ENCODE assay signal across 8 cellular contexts in the genomic region with DNA sequence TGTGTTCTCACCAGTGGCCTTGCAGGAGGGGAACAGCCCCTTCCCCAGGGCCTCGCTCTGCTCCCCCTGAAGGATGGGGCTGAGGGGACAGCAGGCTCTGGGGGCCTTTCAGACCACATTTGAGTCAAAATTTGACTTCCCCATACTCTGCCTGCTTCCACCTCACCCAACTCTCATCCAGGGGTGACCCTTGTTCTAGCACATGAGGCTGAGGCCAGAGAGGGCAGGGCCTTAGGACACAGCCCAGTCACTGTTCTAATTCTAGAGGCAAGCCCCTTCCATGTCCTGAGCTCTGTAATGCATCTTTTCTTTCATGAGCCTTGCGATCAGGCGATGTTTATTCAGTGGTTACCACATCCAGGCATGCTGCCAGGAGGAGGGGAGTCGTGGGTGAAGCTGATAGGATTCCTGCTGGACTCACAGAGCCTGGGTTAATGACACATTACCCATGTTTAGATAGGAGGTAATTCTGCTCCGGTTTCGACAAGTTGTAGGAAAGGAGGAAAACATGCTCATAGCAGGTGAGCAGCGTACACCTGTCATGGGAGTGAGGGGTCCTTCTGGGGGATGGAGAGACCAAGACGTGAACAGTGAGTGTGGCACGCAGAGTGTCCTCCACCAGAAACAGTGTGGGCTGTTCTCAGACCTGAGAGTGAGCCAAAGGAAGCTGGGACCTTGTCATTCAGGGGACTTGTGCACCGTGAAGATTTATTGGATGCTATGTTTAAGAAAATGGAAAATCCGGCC. TPM values are rescaled to one million over a fixed set of nuclear protein-coding genes. Genes with fewer than 3 reads are reported as not detected.
DNase-seq lines count a peak whose midpoint lies in the region; ATAC-seq and TF ChIP-seq lines count a peak whose summit lies in the region.

No MANE protein-coding gene starts in this region.

- H3K27me3 ChIP-seq in HCT116 (ENCODE audit: insufficient read depth, low read length) (no peaks in the 10 kb centered on the region), ovary (no peaks in the 10 kb centered on the region)

- no peak for TF ChIP-seq RAD21 in HCT116 (IDR thresholded peaks at IDR 0.05; ENCODE audit: low read depth)

- peaks cover 4% of the 10 kb centered on the region for H3K9me3 Mint-ChIP-seq in activated naive CD8-positive, alpha-beta T cell treated with anti-CD3 and anti-CD28 coated beads, Interleukin-2, amount 50 U/mL, for 24 hours

- no peaks in the 10 kb centered on the region for H3K9me3 ChIP-seq in HCT116 (ENCODE audit: control insufficient read depth in 1 of 2, insufficient read depth in 1 of 2, low read depth in 1 of 2, low read length in 2 of 2)
- no peaks in the 10 kb centered on the region for H3K9me3 ChIP-seq in ovary

- peak overlapping the region; percentile 29 for H3K4me3 Mint-ChIP-seq in activated naive CD8-positive, alpha-beta T cell treated with anti-CD3 and anti-CD28 coated beads, Interleukin-2, amount 50 U/mL, for 24 hours

- H3K27me3 Mint-ChIP-seq in activated naive CD8-positive, alpha-beta T cell treated with anti-CD3 and anti-CD28 coated beads, Interleukin-2, amount 50 U/mL, for 24 hours = no peaks in the 10 kb centered on the region

- peaks cover 67% of the 10 kb centered on the region for H3K4me1 Mint-ChIP-seq in activated naive CD8-positive, alpha-beta T cell treated with anti-CD3 and anti-CD28 coated beads, Interleukin-2, amount 50 U/mL, for 24 hours

- intact Hi-C loops in HCT116 (cut with micrococcal nuclease) (no loop called here), Right ventricle myocardium inferior (cut with DNase I) (no loop called here), ovary (cut with DNase I) (loop anchor here in 2 of 4 donors (1.0 to 10.0 kb wide), 2 partner anchors 21 to 1465 kb away; a partner anchor contains a TSS)

- peak overlapping the region; percentile 53 for H3K27ac ChIP-seq in HCT116 (ENCODE audit: low read depth, low read length)
- peak overlapping the region; percentile 57 to 82 for H3K27ac ChIP-seq in ovary

- H3K4me2 ChIP-seq in HCT116 (ENCODE audit: low read length) = peak overlapping the region; percentile 5; the same call in 1 of the 2 replicates

- H3K27ac Mint-ChIP-seq in activated naive CD8-positive, alpha-beta T cell treated with anti-CD3 and anti-CD28 coated beads, Interleukin-2, amount 50 U/mL, for 24 hours = peak overlapping the region; percentile 94

- TF ChIP-seq POLR2A in HCT116 (IDR thresholded peaks at IDR 0.05; ENCODE audit: borderline replicate concordance, extremely low read depth, insufficient read depth, insufficient read length) (no peak), ovary (IDR thresholded peaks at IDR 0.05) (no peak)

- H3K9me2 ChIP-seq in HCT116 (ENCODE audit: insufficient read depth) = no peaks in the 10 kb centered on the region

- H3K36me3 ChIP-seq in HCT116 (ENCODE audit: control insufficient read depth in 1 of 2, insufficient read depth in 2 of 2, low read length in 2 of 2) (peaks cover 25 to 34% of the 10 kb centered on the region in 2 experiments; a peak in 3 of 4 replicates), ovary (no peaks in the 10 kb centered on the region)

- H3K4me1 ChIP-seq in HCT116 (ENCODE audit: control insufficient read depth in 1 of 2, insufficient read depth in 2 of 2, low read length in 2 of 2) = peaks cover 9 to 39% of the 10 kb centered on the region in 2 experiments; a peak in 3 of 4 replicates
- peaks cover 36% of the 10 kb centered on the region for H3K4me1 ChIP-seq in ovary (ENCODE audit: insufficient read depth)

- peaks cover 40% of the 10 kb centered on the region; the same call in 1 of the 2 replicates for H4K20me1 ChIP-seq in HCT116 (ENCODE audit: insufficient read depth)

- CTCF ChIA-PET in HCT116 (lab: Charles Lee) = interaction anchor here (1.5 kb wide), 1 partner anchor 73 kb away, joined by 3 read pairs; a partner anchor contains a TSS

- ATAC-seq in HCT116 = peak; percentile 41
- ATAC-seq in activated naive CD8-positive, alpha-beta T cell treated with anti-CD3 and anti-CD28 coated beads, Interleukin-2, amount 50 U/mL, for 24 hours = no peak
- peak; percentile 67 for ATAC-seq in Right ventricle myocardium inferior

- BruUV-seq in HCT116 (replicated peaks; lab: Mats Ljungman, UMichigan) = no TSS peak

- TF ChIP-seq CTCF in HCT116 (IDR thresholded peaks at IDR 0.05 in 2 of 3, conservative IDR thresholded peaks at IDR 0.05 in 1 of 3; ENCODE audit: borderline replicate concordance in 1 of 3, insufficient read depth in 1 of 3, low read depth in 2 of 3, low read length in 2 of 3) (no peak), ovary (IDR thresholded peaks at IDR 0.05) (no peak)

- H3K4me3 ChIP-seq in HCT116 (replicated peaks in 1 of 2; ENCODE audit: low read depth in 1 of 2, low read length in 2 of 2) (no peak overlapping the region), ovary (no peak overlapping the region)

- H3K79me2 ChIP-seq in HCT116 (ENCODE audit: insufficient read depth, low read length) = peaks cover 31% of the 10 kb centered on the region

- no peak for TF ChIP-seq EP300 in ovary (IDR thresholded peaks at IDR 0.05)

- peak; percentile 95 for DNase-seq in AG08396 (ENCODE audit: low spot score)
- DNase-seq in HCT116 (ENCODE audit: low read depth, low spot score) = peak; percentile 40
- DNase-seq in NCI-H510A treated with DMSO at 0.1 percent for 48 hours (lab: John Stamatoyannopoulos, UW) = peak; percentile 89
- DNase-seq in activated naive CD8-positive, alpha-beta T cell treated with anti-CD3 and anti-CD28 coated beads, Interleukin-2, amount 50 U/mL, for 24 hours = peak; percentile 38
- DNase-seq in Right ventricle myocardium inferior (ENCODE audit: missing footprints) = peak; percentile 91
- peak; percentile 91 to 97 (median 94) for DNase-seq in ovary
- DNase-seq in SK-N-DZ (ENCODE audit: low spot score) = no peak
- no peak for DNase-seq in activated gamma-delta T cell treated with Interleukin-2 at 50 U/mL for 16 hours

- POLR2A ChIA-PET in HCT116 (lab: Charles Lee) = interaction anchor here (1.4 to 2.0 kb wide), 3 partner anchors 9 to 18 kb away, joined by 3 to 9 read pairs (median 5); a partner anchor contains a TSS

- WGBS in ovary, 3 donors = 23 to 29% (median 25%) methylated on average over 11 of the region's 11 CpGs

- RAD21 ChIA-PET in HCT116 (lab: Charles Lee; ENCODE audit: low non-redundant PET in 1 of 2, low total read pairs in 2 of 2, uncharacterized antibody in 2 of 2, unreplicated experiment in 2 of 2) = no interaction called here

- peak overlapping the region; percentile 20 for H3K9ac ChIP-seq in HCT116 (ENCODE audit: low read length)

- H2AFZ ChIP-seq in HCT116 (ENCODE audit: low read depth, low read length, poor library complexity, severe bottlenecking) = no peak overlapping the region

- peaks cover 43% of the 10 kb centered on the region for H3K36me3 Mint-ChIP-seq in activated naive CD8-positive, alpha-beta T cell treated with anti-CD3 and anti-CD28 coated beads, Interleukin-2, amount 50 U/mL, for 24 hours (ENCODE audit: low read depth)

TF ChIP-seq in HCT116, 20 proteins besides CTCF, POLR2A, EP300 and RAD21:
- TF ChIP-seq SRF (IDR thresholded peaks at IDR 0.05; ENCODE audit: low read depth) (no peak), POLR2AphosphoS5 (IDR thresholded peaks at IDR 0.05; ENCODE audit: low read depth, low read length) (no peak; the same call in 1 of the 2 replicates), CBX3 (IDR thresholded peaks at IDR 0.05; ENCODE audit: low read depth) (no peak), YY1 (IDR thresholded peaks at IDR 0.05; ENCODE audit: extremely low read depth, insufficient replicate concordance, low read depth, low read length) (no peak), EZH2 (IDR thresholded peaks at IDR 0.05) (no peak)
TF ChIP-seq in HCT116: peak in this region for 0.

RNA-seq across cellular contexts. Expression of a gene that starts 9.3 kb away (rescaled TPM):
- total RNA-seq in HCT116 (2021; ENCODE audit: unreplicated experiment) = 1,666 TPM
- 2,933 and 3,847 TPM in 2 replicates for polyA plus RNA-seq in HCT116 (2012)
- total RNA-seq in Right ventricle myocardium inferior = 681 TPM
- total RNA-seq in ovary = 1,000 to 10,000 TPM; 2,142 to 5,150 (median 2,841) TPM
- 1,000 to 10,000 TPM in 1 of 2 donors, 100 to 1,000 TPM in 1; 386 to 6,488 TPM for polyA plus RNA-seq in ovary
- polyA plus RNA-seq in SK-N-DZ (2014; cell fraction: cytosol; rRNA removed) = 2,709 and 3,172 TPM in 2 replicates
- 1,265 and 1,543 TPM in 2 replicates for polyA plus RNA-seq in SK-N-DZ (2014; cell fraction: nucleus; rRNA removed)

RNA-seq across cellular contexts. Expression of a gene that starts 12.9 kb away (rescaled TPM):
- total RNA-seq in HCT116 (2021; ENCODE audit: unreplicated experiment) = 0.12 TPM
- 0.77 TPM in 1 of 2 replicates, not detected in the other for polyA plus RNA-seq in HCT116 (2012)
- total RNA-seq in Right ventricle myocardium inferior = 4.0 TPM
- total RNA-seq in ovary = 1 to 10 TPM in 6 of 7 donors, under 1 TPM in 1; 0.31 to 5.5 (median 2.5) TPM
- 1 to 10 TPM; 1.7 to 4.9 TPM for polyA plus RNA-seq in ovary
- polyA plus RNA-seq in SK-N-DZ (2014; cell fraction: cytosol; rRNA removed) = not detected in 2 replicates
- not detected in 2 replicates for polyA plus RNA-seq in SK-N-DZ (2014; cell fraction: nucleus; rRNA removed)

RNA-seq across cellular contexts. Expression of a gene that starts 18.8 kb away (rescaled TPM):
- 99.9 TPM for total RNA-seq in HCT116 (2021; ENCODE audit: unreplicated experiment)
- 72.0 and 86.5 TPM in 2 replicates for polyA plus RNA-seq in HCT116 (2012)
- total RNA-seq in Right ventricle myocardium inferior = 16.1 TPM
- 10 to 100 TPM; 47.3 to 98.8 (median 56.2) TPM for total RNA-seq in ovary
- 10 to 100 TPM; 12.5 to 71.9 TPM for polyA plus RNA-seq in ovary
- 89.5 and 92.5 TPM in 2 replicates for polyA plus RNA-seq in SK-N-DZ (2014; cell fraction: cytosol; rRNA removed)
- 52.2 and 65.4 TPM in 2 replicates for polyA plus RNA-seq in SK-N-DZ (2014; cell fraction: nucleus; rRNA removed)

RNA-seq across cellular contexts. Expression of a gene that starts 20.5 kb away (rescaled TPM):
- total RNA-seq in HCT116 (2021; ENCODE audit: unreplicated experiment) = 113 TPM
- 80.1 and 82.8 TPM in 2 replicates for polyA plus RNA-seq in HCT116 (2012)
- 15.1 TPM for total RNA-seq in Right ventricle myocardium inferior
- 100 to 1,000 TPM in 1 of 7 donors, 10 to 100 TPM in 6; 41.8 to 105 (median 56.8) TPM for total RNA-seq in ovary
- 10 to 100 TPM; 41.0 to 51.3 TPM for polyA plus RNA-seq in ovary
- 33.2 and 61.2 TPM in 2 replicates for polyA plus RNA-seq in SK-N-DZ (2014; cell fraction: cytosol; rRNA removed)
- polyA plus RNA-seq in SK-N-DZ (2014; cell fraction: nucleus; rRNA removed) = 35.2 and 35.3 TPM in 2 replicates

RNA-seq across cellular contexts. Expression of a gene that starts 32.7 kb away (rescaled TPM):
- total RNA-seq in HCT116 (2021; ENCODE audit: unreplicated experiment) = not detected
- polyA plus RNA-seq in HCT116 (2012) = 0.05 and 0.07 TPM in 2 replicates
- 2.7 TPM for total RNA-seq in Right ventricle myocardium inferior
- total RNA-seq in ovary = 1 to 10 TPM in 6 of 7 donors, under 1 TPM in 1; 0.69 to 2.7 (median 1.2) TPM
- polyA plus RNA-seq in ovary = 1 to 10 TPM in 1 of 2 donors, under 1 TPM in 1; 0.61 to 1.7 TPM
- polyA plus RNA-seq in SK-N-DZ (2014; cell fraction: cytosol; rRNA removed) = not detected in 2 replicates
- not detected in 2 replicates for polyA plus RNA-seq in SK-N-DZ (2014; cell fraction: nucleus; rRNA removed)

Comparison
In these comparisons a context has a peak if more than half of its experiments do, and no peak if none do; other contexts are left out.
1. DNase-seq: peak in AG08396 (single experiment), HCT116 (single experiment), NCI-H510A treated with DMSO at 0.1 percent for 48 hours (single experiment), activated naive CD8-positive, alpha-beta T cell treated with anti-CD3 and anti-CD28 coated beads, Interleukin-2, amount 50 U/mL, for 24 hours (single experiment), Right ventricle myocardium inferior (single experiment) and ovary (5 of 5); none in SK-N-DZ (single experiment) and activated gamma-delta T cell treated with Interleukin-2 at 50 U/mL for 16 hours (single experiment).